ENCODE assay signal across 21 cellular contexts in genomic region chr3:139095803-139096466, GRCh38. TPM values are rescaled to one million over a fixed set of nuclear protein-coding genes. Genes with fewer than 3 reads are reported as not detected.
DNase-seq lines count a peak whose midpoint lies in the region; ATAC-seq and TF ChIP-seq lines count a peak whose summit lies in the region.
"Had no signal": no experiment of that assay in that cellular context is flagged by ENCODE, and none has a peak within 500 bp of the region (broad histone marks: within the 10 kb centered on the region; RNA-seq: fewer than 3 reads in every experiment).

No MANE protein-coding gene starts in this region.

- no peak for TF ChIP-seq EP300 in esophagus muscularis mucosa (IDR thresholded peaks at IDR 0.05)

- TF ChIP-seq CTCF in natural killer cell (IDR thresholded peaks at IDR 0.05) (no peak), esophagus muscularis mucosa (IDR thresholded peaks at IDR 0.05) (no peak)

- H3K4me1 Mint-ChIP-seq in natural killer cell treated with Interleukin-12 subunit alpha and Interleukin-12 subunit beta and Interleukin-15 and Interleukin-18, amount 100 ng/mL, for 72 hours (ENCODE audit: low read depth in 2 of 2) = no peaks in the 10 kb centered on the region
- no peaks in the 10 kb centered on the region for H3K4me1 Mint-ChIP-seq in natural killer cell
- no peaks in the 10 kb centered on the region for H3K4me1 Mint-ChIP-seq in stimulated activated effector memory CD8-positive, alpha-beta T cell treated with anti-CD3 and anti-CD28 coated beads, Interleukin-12 subunit alpha, Interleukin-12 subunit beta, amount 100 ng/mL, for 72 hours
- H3K4me1 Mint-ChIP-seq: B cell; CD4-positive, CD25-positive, alpha-beta regulatory T cell had no signal

- H3K4me3 Mint-ChIP-seq in natural killer cell treated with Interleukin-12 subunit alpha and Interleukin-12 subunit beta and Interleukin-15 and Interleukin-18, amount 100 ng/mL, for 72 hours = no peak overlapping the region
- no peak overlapping the region for H3K4me3 Mint-ChIP-seq in natural killer cell
- H3K4me3 Mint-ChIP-seq in stimulated activated effector memory CD8-positive, alpha-beta T cell treated with anti-CD3 and anti-CD28 coated beads, Interleukin-12 subunit alpha, Interleukin-12 subunit beta, amount 100 ng/mL, for 72 hours = no peak overlapping the region
- H3K4me3 Mint-ChIP-seq: B cell; CD4-positive, CD25-positive, alpha-beta regulatory T cell; CD8-positive, alpha-beta T cell; HFFc6 had no signal

- H3K27me3 Mint-ChIP-seq in natural killer cell treated with Interleukin-12 subunit alpha and Interleukin-12 subunit beta and Interleukin-15 and Interleukin-18, amount 100 ng/mL, for 72 hours = peaks cover 20 to 42% of the 10 kb centered on the region in 2 donors
- H3K27me3 Mint-ChIP-seq in natural killer cell (ENCODE audit: low read depth in 2 of 2) = peaks cover 2 to 18% of the 10 kb centered on the region in 2 donors

- no peaks in the 10 kb centered on the region for H3K36me3 ChIP-seq in esophagus muscularis mucosa
- H3K36me3 ChIP-seq: BLaER1 had no signal

- H3K4me3 ChIP-seq in esophagus muscularis mucosa = no peak overlapping the region
- H3K4me3 ChIP-seq: BLaER1, GM12878, GM23248 had no signal

- no peaks in the 10 kb centered on the region for H3K36me3 Mint-ChIP-seq in natural killer cell treated with Interleukin-12 subunit alpha and Interleukin-12 subunit beta and Interleukin-15 and Interleukin-18, amount 100 ng/mL, for 72 hours
- no peaks in the 10 kb centered on the region for H3K36me3 Mint-ChIP-seq in natural killer cell
- no peaks in the 10 kb centered on the region for H3K36me3 Mint-ChIP-seq in stimulated activated effector memory CD8-positive, alpha-beta T cell treated with anti-CD3 and anti-CD28 coated beads, Interleukin-12 subunit alpha, Interleukin-12 subunit beta, amount 100 ng/mL, for 72 hours
- H3K36me3 Mint-ChIP-seq: CD4-positive, CD25-positive, alpha-beta regulatory T cell; CD8-positive, alpha-beta T cell had no signal

- peaks cover 0 to 14% (median 5%) of the 10 kb centered on the region in 4 donors for H3K9me3 ChIP-seq in esophagus muscularis mucosa
- H3K9me3 ChIP-seq: Caco-2 had no signal

- ATAC-seq in natural killer cell treated with Interleukin-12 subunit alpha and Interleukin-12 subunit beta and Interleukin-15 and Interleukin-18, amount 100 ng/mL, for 72 hours = peak; percentile 38 to 48
- ATAC-seq in natural killer cell (no peak), GM21786 (IDR thresholded peaks at IDR 0.05; ENCODE audit: unreplicated experiment) (no peak)
- peak; percentile 38 for ATAC-seq in stimulated activated effector memory CD8-positive, alpha-beta T cell treated with anti-CD3 and anti-CD28 coated beads, Interleukin-12 subunit alpha, Interleukin-12 subunit beta, amount 100 ng/mL, for 72 hours
- ATAC-seq: CD8-positive, alpha-beta T cell; GM12878 had no signal

- no peaks in the 10 kb centered on the region for H3K4me1 ChIP-seq in esophagus muscularis mucosa
- H3K4me1 ChIP-seq: Caco-2 had no signal

- no peaks in the 10 kb centered on the region for H3K27me3 ChIP-seq in esophagus muscularis mucosa
- H3K27me3 ChIP-seq: BLaER1 had no signal

- TF ChIP-seq POLR2A in esophagus muscularis mucosa (IDR thresholded peaks at IDR 0.05; ENCODE audit: low read depth) = no peak

- no peak for DNase-seq in natural killer cell treated with Interleukin-12 subunit alpha and Interleukin-12 subunit beta and Interleukin-15 and Interleukin-18, amount 100 ng/mL, for 72 hours (ENCODE audit: low spot score)
- DNase-seq in natural killer cell (no peak), esophagus muscularis mucosa (ENCODE audit: extremely low spot score) (peak; percentile 90), HCEC 1CT (no peak), GM19238 (ENCODE audit: insufficient read length, low spot score) (no peak)
- no peak for DNase-seq in stimulated activated effector memory CD8-positive, alpha-beta T cell treated with anti-CD3 and anti-CD28 coated beads, Interleukin-12 subunit alpha, Interleukin-12 subunit beta, amount 100 ng/mL, for 72 hours (ENCODE audit: low spot score in 2 of 2)
- DNase-seq: Caco-2; CD4-positive, CD25-positive, alpha-beta regulatory T cell; DMS153; DND-41; GM23248; H7; HFFc6 had no signal

- H3K27ac ChIP-seq in esophagus muscularis mucosa (replicated peaks in 1 of 4) = no peak overlapping the region
- H3K27ac ChIP-seq: 22Rv1, BLaER1, C4-2B, GM23248 had no signal

- peaks cover 13% of the 10 kb centered on the region for H3K9me3 Mint-ChIP-seq in natural killer cell treated with Interleukin-12 subunit alpha and Interleukin-12 subunit beta and Interleukin-15 and Interleukin-18, amount 100 ng/mL, for 72 hours
- peaks cover 0 to 7% of the 10 kb centered on the region in 2 donors for H3K9me3 Mint-ChIP-seq in natural killer cell
- H3K9me3 Mint-ChIP-seq in stimulated activated effector memory CD8-positive, alpha-beta T cell treated with anti-CD3 and anti-CD28 coated beads, Interleukin-12 subunit alpha, Interleukin-12 subunit beta, amount 100 ng/mL, for 72 hours = peaks cover 4% of the 10 kb centered on the region
- H3K9me3 Mint-ChIP-seq: HFFc6 had no signal

- no peak overlapping the region for H3K27ac Mint-ChIP-seq in natural killer cell treated with Interleukin-12 subunit alpha and Interleukin-12 subunit beta and Interleukin-15 and Interleukin-18, amount 100 ng/mL, for 72 hours
- H3K27ac Mint-ChIP-seq in natural killer cell = no peak overlapping the region
- H3K27ac Mint-ChIP-seq in stimulated activated effector memory CD8-positive, alpha-beta T cell treated with anti-CD3 and anti-CD28 coated beads, Interleukin-12 subunit alpha, Interleukin-12 subunit beta, amount 100 ng/mL, for 72 hours = no peak overlapping the region
- H3K27ac Mint-ChIP-seq: B cell; CD4-positive, CD25-positive, alpha-beta regulatory T cell; CD8-positive, alpha-beta T cell; HFFc6 had no signal

- intact Hi-C loops in natural killer cell (cut with micrococcal nuclease) = no loop called here
- intact Hi-C loops in esophagus muscularis mucosa (cut with DNase I) = no loop called here

- 54% methylated on average over 2 of the region's 4 CpGs for WGBS in esophagus muscularis mucosa

RNA-seq across cellular contexts. Expression of gene PRR23C, which starts 51.2 kb away (rescaled TPM):
- not detected for total RNA-seq in natural killer cell treated with Interleukin-12 subunit alpha and Interleukin-12 subunit beta and Interleukin-15 and Interleukin-18, amount 100 ng/mL, for 72 hours
- not detected for total RNA-seq in natural killer cell
- total RNA-seq in esophagus muscularis mucosa = not detected
- total RNA-seq: B cell; Caco-2; CD4-positive, CD25-positive, alpha-beta regulatory T cell; CD8-positive, alpha-beta T cell; GM12878; GM23248; H1; H7; HFFc6 had no signal

Comparison
In these comparisons a context has a peak if more than half of its experiments do, and no peak if none do; other contexts are left out.
1. ATAC-seq: peak in natural killer cell treated with Interleukin-12 subunit alpha and Interleukin-12 subunit beta and Interleukin-15 and Interleukin-18, amount 100 ng/mL, for 72 hours (2 of 2) and stimulated activated effector memory CD8-positive, alpha-beta T cell treated with anti-CD3 and anti-CD28 coated beads, Interleukin-12 subunit alpha, Interleukin-12 subunit beta, amount 100 ng/mL, for 72 hours (single experiment); none in natural killer cell (0 of 3) and GM21786 (single experiment).